In genomic region chr2:160590664-160591063, GRCh38 we compare ENCODE assay signal across 1 cellular context.
TF ChIP-seq lines count a peak whose summit lies in the region.

No MANE protein-coding gene starts in this region.

TF ChIP-seq in IMR-90, 13 proteins besides CTCF, POLR2A, EP300 and RAD21 (continued from another document):
- TF ChIP-seq ELK1 (IDR thresholded peaks at IDR 0.05; ENCODE audit: borderline replicate concordance, low read depth, low read length) (no peak), CHD1 (IDR thresholded peaks at IDR 0.05; ENCODE audit: low read depth, low read length) (no peak), RFX5 (IDR thresholded peaks at IDR 0.05; ENCODE audit: low read depth, low read length) (no peak), NFE2L2 (IDR thresholded peaks at IDR 0.05; ENCODE audit: low read depth, low read length) (no peak), BHLHE40 (IDR thresholded peaks at IDR 0.05; ENCODE audit: low read depth, low read length) (no peak)
